Comparison of ENCODE assay signal across 10 cellular contexts in the genomic region with DNA sequence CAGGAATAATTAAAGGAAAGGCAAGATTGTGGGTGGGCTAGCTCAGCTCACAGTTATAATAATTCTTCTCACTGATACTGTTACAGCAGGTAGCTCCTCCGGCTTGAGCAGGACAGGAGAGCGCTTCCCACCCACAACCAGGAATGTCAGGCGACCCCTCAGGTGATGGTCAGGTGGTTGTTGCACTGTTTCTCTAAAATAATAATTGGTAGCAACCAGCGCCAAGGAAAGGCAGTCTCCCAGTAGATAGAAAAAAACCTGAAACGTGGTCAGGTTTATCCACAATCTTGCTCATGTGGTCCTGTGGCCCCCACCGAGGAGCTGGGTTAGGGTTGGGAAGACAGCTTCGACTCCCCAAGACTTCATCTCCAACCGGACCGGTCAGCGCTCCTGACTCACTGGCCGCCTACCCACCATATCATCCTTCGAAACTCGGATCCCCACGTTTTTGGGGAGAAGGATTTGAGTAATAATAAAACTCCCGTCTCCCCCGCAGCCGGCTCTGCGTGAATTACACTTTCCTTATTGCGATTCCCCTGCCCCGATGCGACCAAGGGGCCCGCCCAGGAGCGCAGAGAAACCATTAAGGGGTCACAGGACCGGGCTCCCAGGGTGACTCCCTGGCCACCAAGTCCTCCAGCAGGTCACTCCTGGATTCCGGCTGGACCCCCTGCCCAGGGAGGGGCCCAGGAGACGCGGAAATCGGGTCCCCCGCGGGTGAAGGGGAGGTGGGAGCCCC. TPM values are rescaled to one million over a fixed set of nuclear protein-coding genes. Genes with fewer than 3 reads are reported as not detected.
DNase-seq lines count a peak whose midpoint lies in the region; ATAC-seq, FAIRE-seq and TF ChIP-seq lines count a peak whose summit lies in the region.
"Not testable (repeated sequence)": the region's sequence is repeated elsewhere in the genome, so short reads cannot be mapped to it uniquely, and the experiment has no call there.
"Had no signal": no experiment of that assay in that cellular context is flagged by ENCODE, and none has a peak within 500 bp of the region (broad histone marks: within the 10 kb centered on the region; RNA-seq: fewer than 3 reads in every experiment).

No MANE protein-coding gene starts in this region.

- not testable (repeated sequence) for H3K4me1 ChIP-seq in Caco-2; SK-N-SH (ENCODE audit: control insufficient read depth in 1 of 2, insufficient read depth in 2 of 2, low read depth in 1 of 2, low read length in 1 of 2)
- peaks cover 7 to 21% of the 10 kb centered on the region in 2 donors for H3K4me1 ChIP-seq in kidney (ENCODE audit: control insufficient read depth in 1 of 2, insufficient read depth in 1 of 2, low read depth in 1 of 2, low read length in 2 of 2)
- H3K4me1 ChIP-seq in tibial nerve, result peaks cover 0 to 44% (median 22%) of the 10 kb centered on the region in 4 donors

- H3F3A ChIP-seq in SK-N-SH (replicated peaks; ENCODE audit: insufficient read depth), result not testable (repeated sequence)

- not testable (repeated sequence) for H2AFZ ChIP-seq in SK-N-SH (ENCODE audit: low read depth)

- POLR2A ChIA-PET in Caco-2 (lab: Charles Lee), result not testable (repeated sequence)
- POLR2A ChIA-PET in SK-N-SH (lab: Yijun Ruan, JAX), result interaction anchor here (0.8 kb wide), 1 partner anchor 38 kb away, joined by 3 read pairs; no protein-coding TSS in a partner anchor

- TF ChIP-seq POLR2A in tibial nerve (IDR thresholded peaks at IDR 0.05), result not testable (repeated sequence)

- not testable (repeated sequence) for H3K79me2 ChIP-seq in SK-N-SH (ENCODE audit: insufficient read depth)

- not testable (repeated sequence) for FAIRE-seq in kidney (lab: Jason Lieb, UNC)

- H3K9ac ChIP-seq in SK-N-SH, result not testable (repeated sequence)
- H3K9ac ChIP-seq in kidney (ENCODE audit: low read length in 2 of 2), result peak overlapping the region; percentile 1 to 6

- not testable (repeated sequence) for H3K27me3 ChIP-seq in Caco-2 (replicated peaks; ENCODE audit: control insufficient read depth, insufficient read depth, low read length); SK-N-SH (ENCODE audit: insufficient read depth); tibial nerve

- H3K4me1 Mint-ChIP-seq in Caco-2 (ENCODE audit: low read depth, unreplicated experiment) (peaks cover 19% of the 10 kb centered on the region), osteocyte (ENCODE audit: unreplicated experiment) (peaks cover 38% of the 10 kb centered on the region)
- peaks cover 40% of the 10 kb centered on the region for H3K4me1 Mint-ChIP-seq in activated naive CD4-positive, alpha-beta T cell treated with anti-CD3 and anti-CD28 coated beads, Interleukin-2, amount 50 U/mL, for 24 hours

- H3K27ac ChIP-seq in SK-N-SH (ENCODE audit: low read depth in 2 of 2, low read length in 1 of 2), result not testable (repeated sequence)
- H3K27ac ChIP-seq in kidney (ENCODE audit: low read depth in 2 of 2, low read length in 2 of 2) (peak overlapping the region; percentile 63 to 64), tibial nerve (peak overlapping the region; percentile 40 to 92 (median 90))

- not testable (repeated sequence) for H3K27me3 Mint-ChIP-seq in Caco-2 (ENCODE audit: insufficient read depth, unreplicated experiment); activated naive CD4-positive, alpha-beta T cell treated with anti-CD3 and anti-CD28 coated beads, Interleukin-2, amount 50 U/mL, for 24 hours; osteocyte (ENCODE audit: unreplicated experiment)

- TF ChIP-seq RAD21 in SK-N-SH (IDR thresholded peaks at IDR 0.05; ENCODE audit: low read length), result not testable (repeated sequence)

- H3K4me3 Mint-ChIP-seq in Caco-2 (ENCODE audit: unreplicated experiment) (peak overlapping the region; percentile 36), osteocyte (ENCODE audit: unreplicated experiment) (peak overlapping the region; percentile 63)
- H3K4me3 Mint-ChIP-seq in activated naive CD4-positive, alpha-beta T cell treated with anti-CD3 and anti-CD28 coated beads, Interleukin-2, amount 50 U/mL, for 24 hours, result peak overlapping the region; percentile 94

- intact Hi-C loops in Caco-2 (cut with micrococcal nuclease; ENCODE audit: unreplicated experiment); kidney (cut with DNase I): not testable (repeated sequence)

- H3K36me3 Mint-ChIP-seq in Caco-2 (ENCODE audit: insufficient read depth, unreplicated experiment); activated naive CD4-positive, alpha-beta T cell treated with anti-CD3 and anti-CD28 coated beads, Interleukin-2, amount 50 U/mL, for 24 hours: not testable (repeated sequence)
- H3K36me3 Mint-ChIP-seq in osteocyte (ENCODE audit: unreplicated experiment), result peaks cover 16% of the 10 kb centered on the region

- not testable (repeated sequence) for TF ChIP-seq EP300 in SK-N-SH (IDR thresholded peaks at IDR 0.05; ENCODE audit: borderline replicate concordance in 1 of 2, low read depth in 1 of 2, low read length in 1 of 2)
- peak in 1 of 2 donors; percentile 11 for TF ChIP-seq EP300 in tibial nerve (IDR thresholded peaks at IDR 0.05)

- 72% methylated on average over 7 of the region's 30 CpGs for WGBS in SK-N-SH (ENCODE audit: low lambda C conversion rate)
- WGBS in tibial nerve, 2 donors, result 31 to 41% methylated on average over 14 to 17 of the region's 30 CpGs

- peak; percentile 7 for ATAC-seq in HG02588 (IDR thresholded peaks at IDR 0.05; ENCODE audit: unreplicated experiment)

- H3K4me2 ChIP-seq in SK-N-SH, result not testable (repeated sequence)

- CTCF ChIA-PET in Caco-2 (lab: Charles Lee) (interaction anchor here (0.9 to 3.0 kb wide), 4 partner anchors 12 to 130 kb away, joined by 3 to 15 read pairs (median 4); no protein-coding TSS in a partner anchor), SK-N-SH (lab: Yijun Ruan, JAX) (interaction anchor here (0.6 to 1.9 kb wide), 9 partner anchors 12 to 201 kb away, joined by 3 to 20 read pairs (median 4); no protein-coding TSS in a partner anchor)

- H3K36me3 ChIP-seq in Caco-2 (ENCODE audit: control insufficient read depth, insufficient read depth, low read length); SK-N-SH (replicated peaks in 1 of 2; ENCODE audit: control insufficient read depth in 1 of 2, insufficient read depth in 2 of 2, low read length in 1 of 2); kidney (ENCODE audit: control insufficient read depth in 1 of 2, insufficient read depth in 2 of 2, low read length in 2 of 2); tibial nerve: not testable (repeated sequence)

- TF ChIP-seq CTCF in Caco-2 (IDR thresholded peaks at IDR 0.05; ENCODE audit: insufficient read depth in 1 of 2, low read depth in 1 of 2, low read length in 1 of 2, severe bottlenecking in 1 of 2, unreplicated experiment in 1 of 2); SK-N-SH (IDR thresholded peaks at IDR 0.05); kidney (IDR thresholded peaks at IDR 0.05; ENCODE audit: borderline replicate concordance, extremely low read depth, insufficient read depth); osteocyte (IDR thresholded peaks at IDR 0.05); tibial nerve (IDR thresholded peaks at IDR 0.05): not testable (repeated sequence)

- not testable (repeated sequence) for H4K20me1 ChIP-seq in SK-N-SH (ENCODE audit: insufficient read depth)

- H3K9me3 ChIP-seq in Caco-2; SK-N-SH; kidney (ENCODE audit: control insufficient read depth in 1 of 2, low read length in 2 of 2); tibial nerve: not testable (repeated sequence)

- BruUV-seq in Caco-2 (replicated peaks; lab: Mats Ljungman, UMichigan), result not testable (repeated sequence)

- not testable (repeated sequence) for H3K9me3 Mint-ChIP-seq in Caco-2 (ENCODE audit: unreplicated experiment); activated naive CD4-positive, alpha-beta T cell treated with anti-CD3 and anti-CD28 coated beads, Interleukin-2, amount 50 U/mL, for 24 hours; osteocyte (ENCODE audit: unreplicated experiment)

- not testable (repeated sequence) for DNase-seq in Caco-2; osteocyte (ENCODE audit: extremely low spot score, unreplicated experiment); tibial nerve (ENCODE audit: low spot score in 2 of 2)
- DNase-seq in SK-N-SH (peak; percentile 20), epidermal melanocyte (ENCODE audit: insufficient read length, low spot score) (peak; percentile 13), kidney (peak; percentile 77)

- H3K9me2 ChIP-seq in SK-N-SH, result not testable (repeated sequence)

- H3K4me3 ChIP-seq in Caco-2 (ENCODE audit: low read depth, low read length); SK-N-SH (ENCODE audit: low read depth in 2 of 2, low read length in 1 of 2): not testable (repeated sequence)
- peak overlapping the region; percentile 14 to 82 for H3K4me3 ChIP-seq in kidney (ENCODE audit: low read length in 2 of 2)
- peak overlapping the region in 1 of 4 donors; percentile 43 for H3K4me3 ChIP-seq in tibial nerve

- not testable (repeated sequence) for H3K27ac Mint-ChIP-seq in Caco-2 (ENCODE audit: unreplicated experiment)
- H3K27ac Mint-ChIP-seq in activated naive CD4-positive, alpha-beta T cell treated with anti-CD3 and anti-CD28 coated beads, Interleukin-2, amount 50 U/mL, for 24 hours, result peak overlapping the region; percentile 98
- peak overlapping the region; percentile 67 for H3K27ac Mint-ChIP-seq in osteocyte (ENCODE audit: unreplicated experiment)

RNA-seq across cellular contexts. Expression of a gene that starts 2.8 kb away (rescaled TPM):
- total RNA-seq in Caco-2 (2022) (6.9 and 12.4 TPM in 2 replicates), kidney (1,286 TPM), osteocyte (1,725 and 1,814 TPM in 2 replicates), tibial nerve (100 to 1,000 TPM; 258 to 816 (median 325) TPM)
- polyA plus RNA-seq in SK-N-SH (2012; rRNA removed) (229 and 326 TPM in 2 replicates), kidney (ENCODE audit: insufficient read depth, low read depth, low replicate concordance) (1,281 TPM)
- polyA plus RNA-seq in SK-N-SH (2012; cell fraction: cytosol; rRNA removed), result 148 and 237 TPM in 2 replicates
- polyA plus RNA-seq in SK-N-SH (2012; cell fraction: nucleus; rRNA removed), result 84.2 and 113 TPM in 2 replicates

RNA-seq across cellular contexts. Expression of a gene that starts 4.0 kb away (rescaled TPM):
- total RNA-seq in Caco-2 (2022) (3.0 and 3.2 TPM in 2 replicates), kidney (440 TPM), osteocyte (352 and 355 TPM in 2 replicates), tibial nerve (100 to 1,000 TPM; 216 to 431 (median 256) TPM)
- polyA plus RNA-seq in SK-N-SH (2012; rRNA removed) (15.3 and 19.4 TPM in 2 replicates), kidney (ENCODE audit: insufficient read depth, low read depth, low replicate concordance) (248 TPM)
- 10.6 and 12.6 TPM in 2 replicates for polyA plus RNA-seq in SK-N-SH (2012; cell fraction: cytosol; rRNA removed)
- 4.7 and 8.8 TPM in 2 replicates for polyA plus RNA-seq in SK-N-SH (2012; cell fraction: nucleus; rRNA removed)

RNA-seq across cellular contexts. Expression of a gene that starts 10.2 kb away (rescaled TPM):
- total RNA-seq in Caco-2 (2022), result 7.0 and 7.3 TPM in 2 replicates
- 398 and 518 TPM in 2 replicates for polyA plus RNA-seq in SK-N-SH (2012; rRNA removed)
- polyA plus RNA-seq in SK-N-SH (2012; cell fraction: cytosol; rRNA removed), result 239 and 341 TPM in 2 replicates
- polyA plus RNA-seq in SK-N-SH (2012; cell fraction: nucleus; rRNA removed), result 92.5 and 106 TPM in 2 replicates
- total RNA-seq in kidney, result 1,111 TPM
- 814 TPM for polyA plus RNA-seq in kidney (ENCODE audit: insufficient read depth, low read depth, low replicate concordance)
- total RNA-seq in osteocyte, result 671 and 698 TPM in 2 replicates
- total RNA-seq in tibial nerve, result 100 to 1,000 TPM; 258 to 624 (median 292) TPM

RNA-seq across cellular contexts. Expression of a gene that starts 18.5 kb away (rescaled TPM):
- total RNA-seq in Caco-2 (2022) (not detected in 2 replicates), kidney (not detected), osteocyte (not detected in 2 replicates), tibial nerve (not detected)
- polyA plus RNA-seq in SK-N-SH (2012; rRNA removed) (not detected in 2 replicates), kidney (ENCODE audit: insufficient read depth, low read depth, low replicate concordance) (not detected)
- not detected in 2 replicates for polyA plus RNA-seq in SK-N-SH (2012; cell fraction: cytosol; rRNA removed)
- polyA plus RNA-seq in SK-N-SH (2012; cell fraction: nucleus; rRNA removed), result not detected in 2 replicates
- total RNA-seq: lower leg skin, SK-MEL-5 had no signal

RNA-seq across cellular contexts. Expression of a gene that starts 28.9 kb away (rescaled TPM):
- 59.6 and 66.5 TPM in 2 replicates for total RNA-seq in Caco-2 (2022)
- 19.9 and 26.5 TPM in 2 replicates for polyA plus RNA-seq in SK-N-SH (2012; rRNA removed)
- polyA plus RNA-seq in SK-N-SH (2012; cell fraction: cytosol; rRNA removed), result 1.5 and 2.6 TPM in 2 replicates
- 251 and 265 TPM in 2 replicates for polyA plus RNA-seq in SK-N-SH (2012; cell fraction: nucleus; rRNA removed)
- 64.1 TPM for total RNA-seq in kidney
- 16.1 TPM for polyA plus RNA-seq in kidney (ENCODE audit: insufficient read depth, low read depth, low replicate concordance)
- total RNA-seq in osteocyte, result 39.9 and 43.4 TPM in 2 replicates
- 100 to 1,000 TPM in 1 of 4 donors, 10 to 100 TPM in 3; 43.7 to 166 (median 55.6) TPM for total RNA-seq in tibial nerve

Comparison
In these comparisons a context has a peak if more than half of its experiments do, and no peak if none do; other contexts are left out.
1. H3K4me3 Mint-ChIP-seq: peak in every context shown above with its lines; median percentile 94 in activated naive CD4-positive, alpha-beta T cell treated with anti-CD3 and anti-CD28 coated beads, Interleukin-2, amount 50 U/mL, for 24 hours; 63 in osteocyte; 36 in Caco-2.
2. RNA of a gene that starts 2.8 kb away (total RNA-seq): 1,725 to 1,814 TPM in osteocyte, 1,286 TPM in kidney (single experiment) and 258 to 816 TPM in tibial nerve; 6.9 to 12.4 TPM in Caco-2; every median in the first group is over 10 times any median in the second.
3. RNA of a gene that starts 4.0 kb away (total RNA-seq): 440 TPM in kidney (single experiment), 352 to 355 TPM in osteocyte and 216 to 431 TPM in tibial nerve; 3.0 to 3.2 TPM in Caco-2; every median in the first group is over 10 times any median in the second.
4. RNA of a gene that starts 10.2 kb away (total RNA-seq): 1,111 TPM in kidney (single experiment), 671 to 698 TPM in osteocyte and 258 to 624 TPM in tibial nerve; 7.0 to 7.3 TPM in Caco-2; every median in the first group is over 10 times any median in the second.